ENCODE assay signal across 8 cellular contexts in the genomic region with DNA sequence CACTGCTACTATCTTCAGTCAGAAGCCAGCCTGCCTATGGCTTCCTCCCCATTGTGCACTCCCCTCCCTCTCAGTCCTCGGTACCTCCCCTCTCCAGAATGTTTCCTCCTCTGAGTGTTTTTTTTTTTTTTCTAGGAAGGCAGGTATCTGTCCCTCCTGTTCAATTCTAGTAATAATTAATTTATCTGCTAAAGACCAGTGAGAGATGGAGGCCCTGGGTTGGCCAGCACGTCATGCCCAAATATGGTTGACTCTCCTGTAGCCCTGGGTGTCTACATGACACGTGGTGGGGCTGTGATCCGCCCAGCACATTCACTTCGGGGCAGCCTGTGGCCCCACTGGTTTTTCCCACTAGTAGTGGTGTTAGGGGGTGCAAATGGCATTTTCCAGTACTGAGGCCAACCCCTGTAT. TPM values are rescaled to one million over a fixed set of nuclear protein-coding genes. Genes with fewer than 3 reads are reported as not detected.
DNase-seq lines count a peak whose midpoint lies in the region; ATAC-seq and TF ChIP-seq lines count a peak whose summit lies in the region.

No MANE protein-coding gene starts in this region.

- H2BK12ac ChIP-seq in mesenchymal stem cell (ENCODE audit: low read length in 2 of 2), result no peak overlapping the region

- no peaks in the 10 kb centered on the region for H3K9me3 ChIP-seq in mesenchymal stem cell (ENCODE audit: control insufficient read depth, low read length)

- no peak overlapping the region for H2AFZ ChIP-seq in mesenchymal stem cell (ENCODE audit: low read depth, low read length)

- peak overlapping the region; percentile 96 for H3K27ac ChIP-seq in mesenchymal stem cell (ENCODE audit: low read length, poor library complexity, severe bottlenecking)

- no peak overlapping the region for H3K27ac Mint-ChIP-seq in activated T-helper 17 cell treated with anti-CD3 and anti-CD28 coated beads, Interleukin-2, amount 50 U/mL, for 72 hours

- H3K14ac ChIP-seq in mesenchymal stem cell (ENCODE audit: low read length in 2 of 2), result no peak overlapping the region

- H4K91ac ChIP-seq in mesenchymal stem cell (ENCODE audit: low read length), result no peak overlapping the region

- ATAC-seq in activated T-helper 17 cell treated with anti-CD3 and anti-CD28 coated beads, Interleukin-2, amount 50 U/mL, for 72 hours (replicated peaks), result peak; percentile 22
- ATAC-seq in GM21737 (IDR thresholded peaks at IDR 0.05; ENCODE audit: unreplicated experiment) (no peak), GM18519 (IDR thresholded peaks at IDR 0.05; ENCODE audit: low FRiP score, unreplicated experiment) (no peak)

- H2BK15ac ChIP-seq in mesenchymal stem cell (ENCODE audit: low read depth, poor library complexity, severe bottlenecking), result no peak overlapping the region

- no peaks in the 10 kb centered on the region for H3K27me3 ChIP-seq in mesenchymal stem cell (ENCODE audit: control insufficient read depth in 1 of 2, insufficient read depth in 1 of 2, low read length in 2 of 2)

- peaks cover 22% of the 10 kb centered on the region for H3K4me1 ChIP-seq in mesenchymal stem cell (ENCODE audit: control insufficient read depth, insufficient read depth, low read depth, low read length)

- peak overlapping the region; percentile 83 for H3K4me3 ChIP-seq in AG04449 (ENCODE audit: low read depth, low read length)
- H3K4me3 ChIP-seq in mesenchymal stem cell (ENCODE audit: insufficient read depth in 1 of 2, low read depth in 1 of 2, low read length in 2 of 2), result peak overlapping the region in 1 of 2 experiments; percentile 67

- H2BK120ac ChIP-seq in mesenchymal stem cell (ENCODE audit: low read depth, low read length), result no peak overlapping the region

- peaks cover 5% of the 10 kb centered on the region for H3K79me1 ChIP-seq in mesenchymal stem cell (replicated peaks; ENCODE audit: low read length, poor library complexity, severe bottlenecking)

- POLR2A ChIA-PET in AG04449 (lab: Yijun Ruan, JAX), result no interaction called here

- no peaks in the 10 kb centered on the region for H3K4me1 Mint-ChIP-seq in activated T-helper 17 cell treated with anti-CD3 and anti-CD28 coated beads, Interleukin-2, amount 50 U/mL, for 72 hours

- no peak overlapping the region for H2BK5ac ChIP-seq in mesenchymal stem cell (ENCODE audit: low read depth, low read length, poor library complexity, severe bottlenecking)

- H3K36me3 ChIP-seq in mesenchymal stem cell (ENCODE audit: control insufficient read depth in 1 of 2, insufficient read depth in 2 of 2, low read depth in 1 of 2, low read length in 2 of 2), result peaks cover under 1 to 19% of the 10 kb centered on the region in 2 experiments

- H3K23ac ChIP-seq in mesenchymal stem cell (ENCODE audit: low read length in 2 of 2), result no peak overlapping the region

- no peaks in the 10 kb centered on the region for H3K27me3 Mint-ChIP-seq in activated T-helper 17 cell treated with anti-CD3 and anti-CD28 coated beads, Interleukin-2, amount 50 U/mL, for 72 hours

- no peak overlapping the region for H4K8ac ChIP-seq in mesenchymal stem cell (ENCODE audit: low read length)

- H3K9me3 Mint-ChIP-seq in activated T-helper 17 cell treated with anti-CD3 and anti-CD28 coated beads, Interleukin-2, amount 50 U/mL, for 72 hours, result no peaks in the 10 kb centered on the region

- H3K4ac ChIP-seq in mesenchymal stem cell (ENCODE audit: low read depth in 1 of 2, low read length in 2 of 2), result no peak overlapping the region

- no peak overlapping the region for H3K4me2 ChIP-seq in mesenchymal stem cell (ENCODE audit: low read length, poor library complexity, severe bottlenecking)

- H3K18ac ChIP-seq in mesenchymal stem cell (ENCODE audit: low read depth in 1 of 2, low read length in 2 of 2), result no peak overlapping the region

- no peak for TF ChIP-seq CTCF in AG04449 (IDR thresholded peaks at IDR 0.05; ENCODE audit: insufficient read depth, low read length, missing control alignments)

- 42% methylated on average over 2 of the region's 5 CpGs for WGBS in mesenchymal stem cell

- peak overlapping the region; percentile 84 for H3K4me3 Mint-ChIP-seq in activated T-helper 17 cell treated with anti-CD3 and anti-CD28 coated beads, Interleukin-2, amount 50 U/mL, for 72 hours

- no peak overlapping the region for H2AK5ac ChIP-seq in mesenchymal stem cell (ENCODE audit: low read length, severe bottlenecking)

- DNase-seq in AG04449 (ENCODE audit: low read depth, low spot score) (no peak), GM19238 (ENCODE audit: insufficient read length, low spot score) (peak; percentile 54), mesenchymal stem cell (peak; percentile 60), activated gamma-delta T cell (lab: John Stamatoyannopoulos, UW) (no peak), ecto neural progenitor cell (ENCODE audit: low spot score) (no peak)

- CTCF ChIA-PET in AG04449 (lab: Yijun Ruan, JAX), result interaction anchor here (0.5 to 3.1 kb wide), 12 partner anchors 9 to 426 kb away, joined by 3 to 17 read pairs (median 6); no protein-coding TSS in a partner anchor

- H3K36me3 Mint-ChIP-seq in activated T-helper 17 cell treated with anti-CD3 and anti-CD28 coated beads, Interleukin-2, amount 50 U/mL, for 72 hours (ENCODE audit: low read depth), result peaks cover 30% of the 10 kb centered on the region

- peak overlapping the region; percentile 36 for H3K9ac ChIP-seq in mesenchymal stem cell (ENCODE audit: low read length)

RNA-seq across cellular contexts. Expression of a gene that starts 1.8 kb away (rescaled TPM):
- 1,000 to 10,000 TPM; 1,274 to 1,383 TPM for total RNA-seq in activated T-helper 17 cell treated with anti-CD3 and anti-CD28 coated beads, Interleukin-2, amount 50 U/mL, for 72 hours
- polyA plus RNA-seq in mesenchymal stem cell (2013, experiment 1 of 2), result 667 TPM
- 624 TPM for polyA plus RNA-seq in mesenchymal stem cell (2013, experiment 2 of 2)

RNA-seq across cellular contexts. Expression of a gene that starts 6.5 kb away (rescaled TPM):
- 10 to 100 TPM; 86.5 to 87.5 TPM for total RNA-seq in activated T-helper 17 cell treated with anti-CD3 and anti-CD28 coated beads, Interleukin-2, amount 50 U/mL, for 72 hours
- 66.4 TPM for polyA plus RNA-seq in mesenchymal stem cell (2013, experiment 1 of 2)
- polyA plus RNA-seq in mesenchymal stem cell (2013, experiment 2 of 2), result 66.8 TPM

RNA-seq across cellular contexts. Expression of a gene that starts 25.6 kb away (rescaled TPM):
- 1,000 to 10,000 TPM; 1,604 to 1,651 TPM for total RNA-seq in activated T-helper 17 cell treated with anti-CD3 and anti-CD28 coated beads, Interleukin-2, amount 50 U/mL, for 72 hours
- polyA plus RNA-seq in mesenchymal stem cell (2013, experiment 1 of 2), result 4,138 TPM
- 3,979 TPM for polyA plus RNA-seq in mesenchymal stem cell (2013, experiment 2 of 2)

RNA-seq across cellular contexts. Expression of a gene that starts 36.4 kb away (rescaled TPM):
- 10 to 100 TPM; 13.9 to 16.7 TPM for total RNA-seq in activated T-helper 17 cell treated with anti-CD3 and anti-CD28 coated beads, Interleukin-2, amount 50 U/mL, for 72 hours
- polyA plus RNA-seq in mesenchymal stem cell (2013, experiment 1 of 2), result 53.5 TPM
- polyA plus RNA-seq in mesenchymal stem cell (2013, experiment 2 of 2), result 52.9 TPM

RNA-seq across cellular contexts. Expression of a gene that starts 38.7 kb away (rescaled TPM):
- 10 to 100 TPM; 39.3 to 40.8 TPM for total RNA-seq in activated T-helper 17 cell treated with anti-CD3 and anti-CD28 coated beads, Interleukin-2, amount 50 U/mL, for 72 hours
- polyA plus RNA-seq in mesenchymal stem cell (2013, experiment 1 of 2), result 15.9 TPM
- polyA plus RNA-seq in mesenchymal stem cell (2013, experiment 2 of 2), result 14.1 TPM

Comparison
In these comparisons a context has a peak if more than half of its experiments do, and no peak if none do; other contexts are left out.
1. DNase-seq: peak in GM19238 (single experiment) and mesenchymal stem cell (single experiment); none in AG04449 (single experiment), activated gamma-delta T cell (single experiment) and ecto neural progenitor cell (single experiment).